In genomic region chr5:147659166-147659929, GRCh38 we compare ENCODE assay signal across 1 cellular context.
TF ChIP-seq lines count a peak whose summit lies in the region.

No MANE protein-coding gene starts in this region.

TF ChIP-seq in H1, 55 proteins besides CTCF, POLR2A, EP300 and RAD21:
- peak; percentile 64; the same call in 1 of the 2 replicates for TF ChIP-seq YY1 (IDR thresholded peaks at IDR 0.05; ENCODE audit: low read depth, low read length)
- no peak for TF ChIP-seq FOSL1 (IDR thresholded peaks at IDR 0.05; ENCODE audit: insufficient read depth, low read depth, low read length)
TF ChIP-seq in H1: peak in this region for 1.
